9 cellular contexts compared by ENCODE assay signal in genomic region chr2:3282056-3282998, GRCh38.
A peak's percentile ranks its signal among the peaks of the same experiment; 100 is the strongest.
DNase-seq lines count a peak whose midpoint lies in the region; ATAC-seq, FAIRE-seq and TF ChIP-seq lines count a peak whose summit lies in the region.
"Had no signal": no experiment of that assay in that cellular context is flagged by ENCODE, and none has a peak within 500 bp of the region (broad histone marks: within the 10 kb centered on the region; RNA-seq: fewer than 3 reads in every experiment).

No MANE protein-coding gene starts in this region.

- DNase-seq in NCI-H1048 (lab: John Stamatoyannopoulos, UW): peak; percentile 59
- peak; percentile 95 for DNase-seq in RCC 7860 (ENCODE audit: low spot score)
- DNase-seq in cardiac muscle cell (ENCODE audit: low read depth in 1 of 2, low spot score in 1 of 2): peak in 1 of 2 donors; percentile 29
- DNase-seq in gastrocnemius medialis: peak in 1 of 2 donors; percentile 38
- DNase-seq in stimulated activated CD4-positive, alpha-beta T cell treated with anti-CD3 and anti-CD28 coated beads, Interleukin-4, amount 100 ng/mL, for 1 hour: no peak
- no peak for DNase-seq in stimulated activated CD4-positive, alpha-beta T cell treated with anti-CD3 and anti-CD28 coated beads, Interleukin-4, amount 100 ng/mL, for 4 hours

- H3K9me3 ChIP-seq in cardiac muscle cell (ENCODE audit: low read depth) (no peaks in the 10 kb centered on the region), gastrocnemius medialis (no peaks in the 10 kb centered on the region)
- H3K9me3 ChIP-seq: ovary had no signal

- FAIRE-seq in RCC 7860 (lab: Jason Lieb, UNC): peak; percentile 94

- peaks cover 9% of the 10 kb centered on the region for H3K4me1 ChIP-seq in cardiac muscle cell (ENCODE audit: low read depth)
- H3K4me1 ChIP-seq in gastrocnemius medialis: peaks cover 0 to 7% of the 10 kb centered on the region in 2 donors

- no peaks in the 10 kb centered on the region for H3K27me3 ChIP-seq in cardiac muscle cell
- no peaks in the 10 kb centered on the region for H3K27me3 ChIP-seq in gastrocnemius medialis
- H3K27me3 ChIP-seq: ovary had no signal

- TF ChIP-seq POLR2A in gastrocnemius medialis (IDR thresholded peaks at IDR 0.05): no peak

- ATAC-seq in gastrocnemius medialis: peak; percentile 54 to 72
- no peak for ATAC-seq in HG03342 (IDR thresholded peaks at IDR 0.05; ENCODE audit: unreplicated experiment)
- no peak for ATAC-seq in HG02938 (IDR thresholded peaks at IDR 0.05; ENCODE audit: unreplicated experiment)

- in situ Hi-C loops in gastrocnemius medialis (cut with MboI; ENCODE audit: low sequenced_read_pairs in 4 of 4): no loop called here

- H3K4me3 ChIP-seq in cardiac muscle cell (no peak overlapping the region), gastrocnemius medialis (peak overlapping the region in 3 of 4 donors; percentile 16 to 37 (median 17))
- H3K4me3 ChIP-seq: ovary had no signal

- intact Hi-C loops in gastrocnemius medialis (cut with DNase I; ENCODE audit: low total_unique reads): no loop called here

- H3K36me3 ChIP-seq in cardiac muscle cell: no peaks in the 10 kb centered on the region
- H3K36me3 ChIP-seq in gastrocnemius medialis: no peaks in the 10 kb centered on the region
- H3K36me3 ChIP-seq: ovary had no signal

- peak overlapping the region; percentile 62 for H3K27ac ChIP-seq in cardiac muscle cell
- peak overlapping the region in 1 of 4 donors; percentile 26 for H3K27ac ChIP-seq in gastrocnemius medialis
- H3K27ac ChIP-seq: ovary had no signal

- no peak for TF ChIP-seq CTCF in cardiac muscle cell (IDR thresholded peaks at IDR 0.05; ENCODE audit: low read depth, low read length)
- TF ChIP-seq CTCF in gastrocnemius medialis (IDR thresholded peaks at IDR 0.05 in 4 of 5, conservative IDR thresholded peaks at IDR 0.05 in 1 of 5): no peak

Comparison
In these comparisons a context has a peak if more than half of its experiments do, and no peak if none do; other contexts are left out.
1. DNase-seq: peak in NCI-H1048 (single experiment) and RCC 7860 (single experiment); none in stimulated activated CD4-positive, alpha-beta T cell treated with anti-CD3 and anti-CD28 coated beads, Interleukin-4, amount 100 ng/mL, for 1 hour (single experiment) and stimulated activated CD4-positive, alpha-beta T cell treated with anti-CD3 and anti-CD28 coated beads, Interleukin-4, amount 100 ng/mL, for 4 hours (0 of 2).
2. ATAC-seq: peak in gastrocnemius medialis (2 of 2); none in HG03342 (single experiment) and HG02938 (single experiment).